22 cellular contexts compared by ENCODE assay signal in genomic region chr1:53342735-53343470, GRCh38. TPM values are rescaled to one million over a fixed set of nuclear protein-coding genes. Genes with fewer than 3 reads are reported as not detected.
DNase-seq lines count a peak whose midpoint lies in the region; ATAC-seq and TF ChIP-seq lines count a peak whose summit lies in the region.
"Had no signal": no experiment of that assay in that cellular context is flagged by ENCODE, and none has a peak within 500 bp of the region (broad histone marks: within the 10 kb centered on the region; RNA-seq: fewer than 3 reads in every experiment).

No MANE protein-coding gene starts in this region.

- H3K27me3 Mint-ChIP-seq in activated CD8-positive, alpha-beta T cell treated with anti-CD3 and anti-CD28 coated beads, Interleukin-2, amount 10 ng/mL, durations not matched to agents 7 days and 5 days (ENCODE audit: low read depth): no peaks in the 10 kb centered on the region
- H3K27me3 Mint-ChIP-seq in activated CD8-positive, alpha-beta T cell treated with anti-CD3 and anti-CD28 coated beads for 36 hours: no peaks in the 10 kb centered on the region
- H3K27me3 Mint-ChIP-seq: activated naive CD8-positive, alpha-beta T cell; IgD-negative memory B cell had no signal

- intact Hi-C loops in activated CD8-positive, alpha-beta T cell treated with anti-CD3 and anti-CD28 coated beads for 36 hours (cut with micrococcal nuclease): no loop called here

- ATAC-seq in activated CD8-positive, alpha-beta T cell treated with anti-CD3 and anti-CD28 coated beads, Interleukin-2, amount 10 ng/mL, durations not matched to agents 7 days and 5 days: no peak
- ATAC-seq in activated CD8-positive, alpha-beta T cell treated with anti-CD3 and anti-CD28 coated beads for 36 hours: no peak
- no peak for ATAC-seq in left lobe of liver
- no peak for ATAC-seq in HG03432 (IDR thresholded peaks at IDR 0.05; ENCODE audit: unreplicated experiment)
- no peak for ATAC-seq in GM21526 (IDR thresholded peaks at IDR 0.05; ENCODE audit: low FRiP score, unreplicated experiment)
- ATAC-seq in GM19455 (IDR thresholded peaks at IDR 0.05; ENCODE audit: unreplicated experiment): no peak
- ATAC-seq: HCT116; naive thymus-derived CD8-positive, alpha-beta T cell; upper lobe of right lung had no signal

- H3K36me3 Mint-ChIP-seq in activated CD8-positive, alpha-beta T cell treated with anti-CD3 and anti-CD28 coated beads, Interleukin-2, amount 10 ng/mL, durations not matched to agents 7 days and 5 days (ENCODE audit: low read depth): peaks cover 2% of the 10 kb centered on the region
- peaks cover 4% of the 10 kb centered on the region for H3K36me3 Mint-ChIP-seq in activated CD8-positive, alpha-beta T cell treated with anti-CD3 and anti-CD28 coated beads for 36 hours (ENCODE audit: low read depth)
- H3K36me3 Mint-ChIP-seq: activated naive CD8-positive, alpha-beta T cell; IgD-negative memory B cell; naive thymus-derived CD8-positive, alpha-beta T cell had no signal

- peak; percentile 10 for DNase-seq in activated CD8-positive, alpha-beta T cell treated with anti-CD3 and anti-CD28 coated beads, Interleukin-2, amount 10 ng/mL, durations not matched to agents 7 days and 5 days
- no peak for DNase-seq in activated CD8-positive, alpha-beta T cell treated with anti-CD3 and anti-CD28 coated beads for 36 hours
- peak; percentile 34 for DNase-seq in activated CD8-positive, alpha-beta memory T cell treated with anti-CD3 and anti-CD28 coated beads, Interleukin-2, amount 50 U/mL, for 48 hours
- peak; percentile 19 for DNase-seq in left lobe of liver (ENCODE audit: low spot score)
- peak; percentile 16 for DNase-seq in stimulated activated CD8-positive, alpha-beta memory T cell treated with anti-CD3 and anti-CD28 coated beads, Interleukin-4, amount 100 ng/mL, for 48 hours
- DNase-seq: activated CD4-positive, alpha-beta T cell treated with anti-CD3 and anti-CD28 coated beads for 48 hours; anterior cingulate cortex; COR-L47; DMS53; NCI-H146; NCI-H446 treated with DMSO at 0.1 percent for 48 hours; occipital lobe; stimulated activated naive CD4-positive, alpha-beta T cell; T-helper 9 cell had no signal

- H3K4me3 Mint-ChIP-seq in activated CD8-positive, alpha-beta T cell treated with anti-CD3 and anti-CD28 coated beads, Interleukin-2, amount 10 ng/mL, durations not matched to agents 7 days and 5 days: no peak overlapping the region
- H3K4me3 Mint-ChIP-seq in activated CD8-positive, alpha-beta T cell treated with anti-CD3 and anti-CD28 coated beads for 36 hours: no peak overlapping the region
- H3K4me3 Mint-ChIP-seq: activated naive CD8-positive, alpha-beta T cell; IgD-negative memory B cell; naive thymus-derived CD8-positive, alpha-beta T cell had no signal

- TF ChIP-seq CTCF in activated CD8-positive, alpha-beta T cell treated with anti-CD3 and anti-CD28 coated beads for 36 hours (IDR thresholded peaks at IDR 0.05): no peak

- no peaks in the 10 kb centered on the region for H3K4me1 Mint-ChIP-seq in activated CD8-positive, alpha-beta T cell treated with anti-CD3 and anti-CD28 coated beads, Interleukin-2, amount 10 ng/mL, durations not matched to agents 7 days and 5 days (ENCODE audit: low read depth)
- H3K4me1 Mint-ChIP-seq in activated CD8-positive, alpha-beta T cell treated with anti-CD3 and anti-CD28 coated beads for 36 hours (ENCODE audit: low read depth): peaks cover 6% of the 10 kb centered on the region
- H3K4me1 Mint-ChIP-seq: naive thymus-derived CD8-positive, alpha-beta T cell had no signal

- no peak overlapping the region for H3K27ac Mint-ChIP-seq in activated CD8-positive, alpha-beta T cell treated with anti-CD3 and anti-CD28 coated beads, Interleukin-2, amount 10 ng/mL, durations not matched to agents 7 days and 5 days
- H3K27ac Mint-ChIP-seq in activated CD8-positive, alpha-beta T cell treated with anti-CD3 and anti-CD28 coated beads for 36 hours: no peak overlapping the region
- H3K27ac Mint-ChIP-seq: activated naive CD8-positive, alpha-beta T cell; IgD-negative memory B cell had no signal

- POLR2A ChIA-PET in activated CD8-positive, alpha-beta T cell treated with anti-CD3 and anti-CD28 coated beads, Interleukin-2, amount 10 ng/mL, durations not matched to agents 7 days and 5 days (lab: Charles Lee): interaction anchor here (0.6 kb wide), 1 partner anchor 418 kb away, joined by 3 read pairs; no protein-coding TSS in a partner anchor
- POLR2A ChIA-PET in activated CD8-positive, alpha-beta T cell treated with anti-CD3 and anti-CD28 coated beads for 36 hours (lab: Charles Lee): interaction anchor here (0.7 to 1.7 kb wide), 4 partner anchors 11 to 25 kb away, joined by 3 to 7 read pairs (median 4); no protein-coding TSS in a partner anchor

- CTCF ChIA-PET in activated CD8-positive, alpha-beta T cell treated with anti-CD3 and anti-CD28 coated beads, Interleukin-2, amount 10 ng/mL, durations not matched to agents 7 days and 5 days (lab: Charles Lee): interaction anchor here (1.2 to 1.7 kb wide), 2 partner anchors 50 to 64 kb away, joined by 4 to 6 read pairs; no protein-coding TSS in a partner anchor
- CTCF ChIA-PET in activated CD8-positive, alpha-beta T cell treated with anti-CD3 and anti-CD28 coated beads for 36 hours (lab: Charles Lee): no interaction called here

- no peaks in the 10 kb centered on the region for H3K9me3 Mint-ChIP-seq in activated CD8-positive, alpha-beta T cell treated with anti-CD3 and anti-CD28 coated beads, Interleukin-2, amount 10 ng/mL, durations not matched to agents 7 days and 5 days (ENCODE audit: insufficient read depth)
- peaks cover 8% of the 10 kb centered on the region for H3K9me3 Mint-ChIP-seq in activated CD8-positive, alpha-beta T cell treated with anti-CD3 and anti-CD28 coated beads for 36 hours
- H3K9me3 Mint-ChIP-seq: IgD-negative memory B cell had no signal

RNA-seq across cellular contexts. Expression of gene LRP8, which starts 15.0 kb away (rescaled TPM):
- 10 to 100 TPM; 62.7 to 71.8 TPM for total RNA-seq in activated CD8-positive, alpha-beta T cell treated with anti-CD3 and anti-CD28 coated beads, Interleukin-2, amount 10 ng/mL, durations not matched to agents 7 days and 5 days
- total RNA-seq in activated CD8-positive, alpha-beta T cell treated with anti-CD3 and anti-CD28 coated beads for 36 hours: 10 to 100 TPM; 39.9 to 41.6 TPM
- total RNA-seq in left lobe of liver: 0.33 TPM

Comparison
In these comparisons a context has a peak if more than half of its experiments do, and no peak if none do; other contexts are left out.
1. RNA of gene LRP8, which starts 15.0 kb away (total RNA-seq): 62.7 to 71.8 TPM in activated CD8-positive, alpha-beta T cell treated with anti-CD3 and anti-CD28 coated beads, Interleukin-2, amount 10 ng/mL, durations not matched to agents 7 days and 5 days and 39.9 to 41.6 TPM in activated CD8-positive, alpha-beta T cell treated with anti-CD3 and anti-CD28 coated beads for 36 hours; 0.33 TPM in left lobe of liver (single experiment); every median in the first group is over 10 times any median in the second.